In genomic region chr3:186260726-186261125, GRCh38 we compare ENCODE assay signal across 19 cellular contexts.
"Had no signal": no experiment of that assay in that cellular context is flagged by ENCODE, and none has a peak within 500 bp of the region (broad histone marks: within the 10 kb centered on the region; RNA-seq: fewer than 3 reads in every experiment).

No MANE protein-coding gene starts in this region.

- H3K4me3 ChIP-seq: ascending aorta, cardiac muscle cell, colonic mucosa, gastrocnemius medialis, left ventricle myocardium inferior, thoracic aorta had no signal

- H3K27ac Mint-ChIP-seq: activated CD8-positive, alpha-beta T cell treated with anti-CD3 and anti-CD28 coated beads for 36 hours; activated T-helper 1 cell treated with anti-CD3 and anti-CD28 coated beads, Interleukin-12 subunit alpha, Interleukin-12 subunit beta, Interleukin-2, Interleukin-4 antibody, amounts not matched to agents 30 ng/mL and 10 ng/mL and 1 ng/mL, durations not matched to agents 14 hours and 24 hours and 36 hours; natural killer cell treated with Interleukin-12 subunit alpha and Interleukin-12 subunit beta and Interleukin-15 and Interleukin-18, amount 100 ng/mL, for 72 hours had no signal

- DNase-seq: activated CD4-positive, alpha-beta T cell treated with anti-CD3 and anti-CD28 coated beads for 4 hours; activated CD8-positive, alpha-beta memory T cell treated with anti-CD3 and anti-CD28 coated beads, Interleukin-2, amount 50 U/mL, for 4 hours; activated CD8-positive, alpha-beta T cell treated with anti-CD3 and anti-CD28 coated beads for 36 hours; activated naive CD4-positive, alpha-beta T cell treated with Interleukin-2 at 50 U/mL for 16 hours; activated naive CD8-positive, alpha-beta T cell treated with anti-CD3 and anti-CD28 coated beads, Interleukin-2, amount 50 U/mL, for 24 hours; colonic mucosa; effector CD4-positive, alpha-beta T cell; gastrocnemius medialis; islet precursor cell; left ventricle myocardium inferior; stimulated activated CD4-positive, alpha-beta T cell treated with anti-CD3 and anti-CD28 coated beads, Interleukin-4, amount 100 ng/mL, for 1 hour; stimulated activated naive CD8-positive, alpha-beta T cell treated with anti-CD3 and anti-CD28 coated beads, Interleukin-15, amount 100 ng/mL, for 72 hours had no signal

- H3K27ac ChIP-seq: ascending aorta, cardiac muscle cell, colonic mucosa, gastrocnemius medialis, left ventricle myocardium inferior, thoracic aorta, VCaP had no signal

- H3K36me3 ChIP-seq: cardiac muscle cell, colonic mucosa, gastrocnemius medialis, thoracic aorta had no signal

- H3K27me3 ChIP-seq: ascending aorta, cardiac muscle cell, colonic mucosa, gastrocnemius medialis had no signal

- H3K27me3 Mint-ChIP-seq: memory B cell; stimulated activated naive CD8-positive, alpha-beta T cell treated with anti-CD3 and anti-CD28 coated beads, Interleukin-15, amount 100 ng/mL, for 72 hours had no signal

- H3K9me3 ChIP-seq: ascending aorta, colonic mucosa, gastrocnemius medialis, left ventricle myocardium inferior, thoracic aorta had no signal

- ATAC-seq: activated CD8-positive, alpha-beta T cell treated with anti-CD3 and anti-CD28 coated beads for 36 hours; activated naive CD8-positive, alpha-beta T cell treated with anti-CD3 and anti-CD28 coated beads, Interleukin-2, amount 50 U/mL, for 24 hours; gastrocnemius medialis; natural killer cell treated with Interleukin-12 subunit alpha and Interleukin-12 subunit beta and Interleukin-15 and Interleukin-18, amount 100 ng/mL, for 72 hours; stimulated activated naive CD8-positive, alpha-beta T cell treated with anti-CD3 and anti-CD28 coated beads, Interleukin-15, amount 100 ng/mL, for 72 hours had no signal

- H3K9me3 Mint-ChIP-seq: activated CD8-positive, alpha-beta T cell treated with anti-CD3 and anti-CD28 coated beads for 36 hours; activated naive CD8-positive, alpha-beta T cell treated with anti-CD3 and anti-CD28 coated beads, Interleukin-2, amount 50 U/mL, for 24 hours; activated T-helper 1 cell treated with anti-CD3 and anti-CD28 coated beads, Interleukin-12 subunit alpha, Interleukin-12 subunit beta, Interleukin-2, Interleukin-4 antibody, amounts not matched to agents 30 ng/mL and 10 ng/mL and 1 ng/mL, durations not matched to agents 14 hours and 24 hours and 36 hours; memory B cell; natural killer cell treated with Interleukin-12 subunit alpha and Interleukin-12 subunit beta and Interleukin-15 and Interleukin-18, amount 100 ng/mL, for 72 hours; stimulated activated naive CD8-positive, alpha-beta T cell treated with anti-CD3 and anti-CD28 coated beads, Interleukin-15, amount 100 ng/mL, for 72 hours had no signal

- H3K4me3 Mint-ChIP-seq: activated CD8-positive, alpha-beta T cell treated with anti-CD3 and anti-CD28 coated beads for 36 hours; activated naive CD8-positive, alpha-beta T cell treated with anti-CD3 and anti-CD28 coated beads, Interleukin-2, amount 50 U/mL, for 24 hours; activated T-helper 1 cell treated with anti-CD3 and anti-CD28 coated beads, Interleukin-12 subunit alpha, Interleukin-12 subunit beta, Interleukin-2, Interleukin-4 antibody, amounts not matched to agents 30 ng/mL and 10 ng/mL and 1 ng/mL, durations not matched to agents 14 hours and 24 hours and 36 hours; memory B cell; stimulated activated naive CD8-positive, alpha-beta T cell treated with anti-CD3 and anti-CD28 coated beads, Interleukin-15, amount 100 ng/mL, for 72 hours had no signal

- H3K4me1 ChIP-seq: colonic mucosa, gastrocnemius medialis, left ventricle myocardium inferior had no signal

- H3K36me3 Mint-ChIP-seq: natural killer cell treated with Interleukin-12 subunit alpha and Interleukin-12 subunit beta and Interleukin-15 and Interleukin-18, amount 100 ng/mL, for 72 hours had no signal
